Comparison of ENCODE assay signal across 8 cellular contexts in genomic region chr16:15874745-15875314, GRCh38. TPM values are rescaled to one million over a fixed set of nuclear protein-coding genes. Genes with fewer than 3 reads are reported as not detected.
A peak's percentile ranks its signal among the peaks of the same experiment; 100 is the strongest.
DNase-seq lines count a peak whose midpoint lies in the region; ATAC-seq and TF ChIP-seq lines count a peak whose summit lies in the region.

No MANE protein-coding gene starts in this region.

- H3K27me3 ChIP-seq in BLaER1 = no peaks in the 10 kb centered on the region
- no peaks in the 10 kb centered on the region for H3K27me3 ChIP-seq in GM23248 (replicated peaks; ENCODE audit: insufficient read depth)

- no peak overlapping the region for H3K4me3 ChIP-seq in BLaER1
- 0 out of 2 replicates have a peak overlapping the region, but pooled peaks have one; percentile 26 for H3K4me3 ChIP-seq in GM23248

- H3K4me1 Mint-ChIP-seq in nephron (peaks cover 8% of the 10 kb centered on the region), natural killer cell (peaks cover 5 to 6% of the 10 kb centered on the region in 2 donors)
- peaks cover 4% of the 10 kb centered on the region for H3K4me1 Mint-ChIP-seq in activated CD8-positive, alpha-beta memory T cell treated with anti-CD3 and anti-CD28 coated beads, Interleukin-2, amount 10 ng/mL, durations not matched to agents 7 days and 5 days

- peaks cover 64% of the 10 kb centered on the region for H3K79me2 ChIP-seq in GM23248 (ENCODE audit: insufficient read depth)

- H3F3A ChIP-seq in GM23248 (ENCODE audit: insufficient read depth) = peaks cover 18% of the 10 kb centered on the region

- H3K27me3 Mint-ChIP-seq in nephron (ENCODE audit: low read depth) (no peaks in the 10 kb centered on the region), natural killer cell (ENCODE audit: low read depth in 2 of 2) (no peaks in the 10 kb centered on the region)
- no peaks in the 10 kb centered on the region for H3K27me3 Mint-ChIP-seq in activated CD8-positive, alpha-beta memory T cell treated with anti-CD3 and anti-CD28 coated beads, Interleukin-2, amount 10 ng/mL, durations not matched to agents 7 days and 5 days

- ATAC-seq in esophagus mucosa (peak; percentile 45), natural killer cell (no peak)
- ATAC-seq in activated CD8-positive, alpha-beta memory T cell treated with anti-CD3 and anti-CD28 coated beads, Interleukin-2, amount 10 ng/mL, durations not matched to agents 7 days and 5 days = no peak

- DNase-seq in GM23248 (peak; percentile 90), RKO (ENCODE audit: low spot score) (peak; percentile 73), natural killer cell (no peak)
- DNase-seq in activated CD8-positive, alpha-beta memory T cell treated with anti-CD3 and anti-CD28 coated beads, Interleukin-2, amount 10 ng/mL, durations not matched to agents 7 days and 5 days = no peak
- DNase-seq in NK-92 treated with Interleukin-12 subunit alpha and Interleukin-12 subunit beta, amount 100 ng/mL, for 24 hours (lab: John Stamatoyannopoulos, UW) = no peak

- H3K9me3 ChIP-seq in BLaER1 (no peaks in the 10 kb centered on the region), GM23248 (ENCODE audit: low read depth) (no peaks in the 10 kb centered on the region)

- peak overlapping the region; percentile 32; the same call in 1 of the 2 replicates for H3K27ac ChIP-seq in BLaER1
- peak overlapping the region; percentile 59 for H3K27ac ChIP-seq in GM23248

- H3K4me1 ChIP-seq in BLaER1 = peaks cover 6% of the 10 kb centered on the region; the same call in 1 of the 2 replicates
- peaks cover 28% of the 10 kb centered on the region for H3K4me1 ChIP-seq in GM23248 (ENCODE audit: insufficient read depth)

- 8% methylated on average over 7 of the region's 7 CpGs for WGBS in GM23248 (ENCODE audit: low coverage in 1 of 2, low lambda C conversion rate in 2 of 2, missing lambda C conversion rate in 2 of 2), 2 experiments

- in situ Hi-C loops in GM23248 (cut with MboI) = no loop called here

- H3K9ac ChIP-seq in BLaER1 = no peak overlapping the region
- H3K9ac ChIP-seq in GM23248 = peak overlapping the region; percentile 58

- peaks cover 12% of the 10 kb centered on the region; the same call in 1 of the 2 replicates for H4K20me1 ChIP-seq in BLaER1
- no peaks in the 10 kb centered on the region for H4K20me1 ChIP-seq in GM23248 (ENCODE audit: insufficient read depth)

- H3K27ac Mint-ChIP-seq in nephron (peak overlapping the region; percentile 2 to 20 (median 10)), natural killer cell (peak overlapping the region in 1 of 2 donors; percentile 58)
- H3K27ac Mint-ChIP-seq in activated CD8-positive, alpha-beta memory T cell treated with anti-CD3 and anti-CD28 coated beads, Interleukin-2, amount 10 ng/mL, durations not matched to agents 7 days and 5 days = no peak overlapping the region

- H3K36me3 Mint-ChIP-seq in nephron (ENCODE audit: low read depth) (peaks cover 54% of the 10 kb centered on the region), natural killer cell (peaks cover 6% of the 10 kb centered on the region)
- H3K36me3 Mint-ChIP-seq in activated CD8-positive, alpha-beta memory T cell treated with anti-CD3 and anti-CD28 coated beads, Interleukin-2, amount 10 ng/mL, durations not matched to agents 7 days and 5 days = peaks cover 34% of the 10 kb centered on the region

- peak; percentile 55 to 70 (median 66) for TF ChIP-seq CTCF in nephron (IDR thresholded peaks at IDR 0.05; ENCODE audit: unreplicated experiment in 3 of 3)
- TF ChIP-seq CTCF in natural killer cell (IDR thresholded peaks at IDR 0.05) = no peak

- peak overlapping the region; percentile 79 for H2AFZ ChIP-seq in GM23248

- intact Hi-C loops in natural killer cell (cut with micrococcal nuclease) = no loop called here

- H3K4me3 Mint-ChIP-seq in nephron (no peak overlapping the region), natural killer cell (no peak overlapping the region)
- H3K4me3 Mint-ChIP-seq in activated CD8-positive, alpha-beta memory T cell treated with anti-CD3 and anti-CD28 coated beads, Interleukin-2, amount 10 ng/mL, durations not matched to agents 7 days and 5 days = no peak overlapping the region

- H3K36me3 ChIP-seq in BLaER1 (peaks cover 75% of the 10 kb centered on the region), GM23248 (ENCODE audit: low read depth) (peaks cover 5% of the 10 kb centered on the region; the same call in 1 of the 2 replicates)

- CTCF ChIA-PET in activated CD8-positive, alpha-beta memory T cell treated with anti-CD3 and anti-CD28 coated beads, Interleukin-2, amount 10 ng/mL, durations not matched to agents 7 days and 5 days (lab: Charles Lee) = interaction anchor here (1.3 to 2.8 kb wide), 4 partner anchors 9 to 77 kb away, joined by 4 to 10 read pairs (median 6); partner anchors contain the start of gene CEP20

- H3K9me3 Mint-ChIP-seq in nephron (no peaks in the 10 kb centered on the region), natural killer cell (no peaks in the 10 kb centered on the region)
- H3K9me3 Mint-ChIP-seq in activated CD8-positive, alpha-beta memory T cell treated with anti-CD3 and anti-CD28 coated beads, Interleukin-2, amount 10 ng/mL, durations not matched to agents 7 days and 5 days (ENCODE audit: low read depth) = no peaks in the 10 kb centered on the region

- H3K4me2 ChIP-seq in BLaER1 = peak overlapping the region; percentile 24; the same call in 1 of the 2 replicates
- H3K4me2 ChIP-seq in GM23248 (ENCODE audit: unreplicated experiment) = peak overlapping the region; percentile 37

- H3K9me2 ChIP-seq in GM23248 (ENCODE audit: insufficient read depth) = no peaks in the 10 kb centered on the region

RNA-seq across cellular contexts. Expression of gene CEP20, which starts 13.6 kb away (rescaled TPM):
- 60.3 and 63.9 TPM in 2 replicates for total RNA-seq in GM23248 (2014; rRNA removed; shearing (Covaris generic))
- polyA plus RNA-seq in GM23248 (2016; fragmentation: Nextera tagmentation; extraction: Ambion mirVana) = 53.8 and 56.1 TPM in 2 replicates
- total RNA-seq in esophagus mucosa = 36.5 TPM
- 10 to 100 TPM; 30.6 to 43.6 TPM for total RNA-seq in activated CD8-positive, alpha-beta memory T cell treated with anti-CD3 and anti-CD28 coated beads, Interleukin-2, amount 10 ng/mL, durations not matched to agents 7 days and 5 days
- total RNA-seq in natural killer cell = 10 to 100 TPM; 21.4 to 23.2 (median 23.1) TPM

RNA-seq across cellular contexts. Expression of gene MYH11, which starts 18.0 kb away (rescaled TPM):
- total RNA-seq in GM23248 (2014; rRNA removed; shearing (Covaris generic)) = not detected in 2 replicates
- 0.15 and 0.79 TPM in 2 replicates for polyA plus RNA-seq in GM23248 (2016; fragmentation: Nextera tagmentation; extraction: Ambion mirVana)
- total RNA-seq in esophagus mucosa = 21.6 TPM
- total RNA-seq in activated CD8-positive, alpha-beta memory T cell treated with anti-CD3 and anti-CD28 coated beads, Interleukin-2, amount 10 ng/mL, durations not matched to agents 7 days and 5 days = under 1 TPM in 1 of 2 experiments, not detected in 1; 0.06 TPM
- total RNA-seq in natural killer cell = under 1 TPM in 1 of 3 donors, not detected in 2; 0.30 TPM

Comparison
In these comparisons a context has a peak if more than half of its experiments do, and no peak if none do; other contexts are left out.
1. DNase-seq: peak in GM23248 (single experiment) and RKO (single experiment); none in activated CD8-positive, alpha-beta memory T cell treated with anti-CD3 and anti-CD28 coated beads, Interleukin-2, amount 10 ng/mL, durations not matched to agents 7 days and 5 days (single experiment), natural killer cell (single experiment) and NK-92 treated with Interleukin-12 subunit alpha and Interleukin-12 subunit beta, amount 100 ng/mL, for 24 hours (single experiment).
2. RNA of gene MYH11, which starts 18.0 kb away (total RNA-seq): 21.6 TPM in esophagus mucosa (single experiment); 0.30 TPM in natural killer cell, 0.06 TPM in activated CD8-positive, alpha-beta memory T cell treated with anti-CD3 and anti-CD28 coated beads, Interleukin-2, amount 10 ng/mL, durations not matched to agents 7 days and 5 days and not detected in GM23248; every median in the first group is over 10 times any median in the second.